ENCODE assay signal across 8 cellular contexts in genomic region chr1:151398691-151399065, GRCh38. TPM values are rescaled to one million over a fixed set of nuclear protein-coding genes. Genes with fewer than 3 reads are reported as not detected.
DNase-seq lines count a peak whose midpoint lies in the region; ATAC-seq and TF ChIP-seq lines count a peak whose summit lies in the region.

No MANE protein-coding gene starts in this region.

- in situ Hi-C loops in GM13976 (cut with MboI; ENCODE audit: low sequenced_read_pairs, unreplicated experiment) = no loop called here

- peak overlapping the region; percentile 13; the same call in 1 of the 2 replicates for H3K4me3 ChIP-seq in AG10803 (ENCODE audit: low read length)
- peak overlapping the region; percentile 99 for H3K4me3 ChIP-seq in Jurkat, Clone E6-1 (ENCODE audit: low read length)

- H3K4me3 Mint-ChIP-seq in activated naive CD8-positive, alpha-beta T cell treated with anti-CD3 and anti-CD28 coated beads, Interleukin-2, amount 50 U/mL, for 24 hours = peak overlapping the region; percentile 90
- peak overlapping the region; percentile 89 to 100 (median 98) for H3K4me3 Mint-ChIP-seq in naive B cell

- TF ChIP-seq CTCF in AG10803 (conservative IDR thresholded peaks at IDR 0.05; ENCODE audit: low read length) (no peak), GM13976 (IDR thresholded peaks at IDR 0.05; ENCODE audit: borderline replicate concordance, control extremely low read depth, extremely low read depth, insufficient read depth, missing control alignments) (no peak)

- H3K27me3 Mint-ChIP-seq in activated naive CD8-positive, alpha-beta T cell treated with anti-CD3 and anti-CD28 coated beads, Interleukin-2, amount 50 U/mL, for 24 hours = no peaks in the 10 kb centered on the region
- H3K27me3 Mint-ChIP-seq in naive B cell = no peaks in the 10 kb centered on the region

- no peak for ATAC-seq in activated naive CD8-positive, alpha-beta T cell treated with anti-CD3 and anti-CD28 coated beads, Interleukin-2, amount 50 U/mL, for 24 hours
- ATAC-seq in naive B cell (ENCODE audit: low read depth in 2 of 2) (no peak), GM21786 (IDR thresholded peaks at IDR 0.05; ENCODE audit: unreplicated experiment) (no peak)

- H3K36me3 Mint-ChIP-seq in activated naive CD8-positive, alpha-beta T cell treated with anti-CD3 and anti-CD28 coated beads, Interleukin-2, amount 50 U/mL, for 24 hours (ENCODE audit: low read depth) = peaks cover 39% of the 10 kb centered on the region
- H3K36me3 Mint-ChIP-seq in naive B cell = peaks cover 6 to 8% of the 10 kb centered on the region in 2 donors

- no peaks in the 10 kb centered on the region for H3K9me3 Mint-ChIP-seq in activated naive CD8-positive, alpha-beta T cell treated with anti-CD3 and anti-CD28 coated beads, Interleukin-2, amount 50 U/mL, for 24 hours
- H3K9me3 Mint-ChIP-seq in naive B cell = no peaks in the 10 kb centered on the region

- DNase-seq in AG10803 (ENCODE audit: low read depth) (no peak), naive B cell (no peak), DMS114 treated with DMSO at 0.1 percent for 48 hours (lab: John Stamatoyannopoulos, UW; ENCODE audit: unreplicated experiment) (no peak), GM13976 (ENCODE audit: low spot score) (no peak), UCSD-AML1 (lab: John Stamatoyannopoulos, UW; ENCODE audit: unreplicated experiment) (no peak)
- peak; percentile 73 for DNase-seq in Jurkat, Clone E6-1 (ENCODE audit: low read depth, low spot score)
- no peak for DNase-seq in activated naive CD8-positive, alpha-beta T cell treated with anti-CD3 and anti-CD28 coated beads, Interleukin-2, amount 50 U/mL, for 24 hours

- H3K27ac Mint-ChIP-seq in activated naive CD8-positive, alpha-beta T cell treated with anti-CD3 and anti-CD28 coated beads, Interleukin-2, amount 50 U/mL, for 24 hours = peak overlapping the region; percentile 97
- peak overlapping the region in 5 of 6 donors; percentile 98 to 100 (median 99) for H3K27ac Mint-ChIP-seq in naive B cell

- H3K4me1 Mint-ChIP-seq in activated naive CD8-positive, alpha-beta T cell treated with anti-CD3 and anti-CD28 coated beads, Interleukin-2, amount 50 U/mL, for 24 hours = peaks cover 35% of the 10 kb centered on the region
- H3K4me1 Mint-ChIP-seq in naive B cell = peaks cover 17 to 22% (median 20%) of the 10 kb centered on the region in 3 donors

RNA-seq across cellular contexts. Expression of gene PSMB4, which starts 0.7 kb away (rescaled TPM):
- 478 TPM for polyA plus RNA-seq in Jurkat, Clone E6-1 (2012; ENCODE audit: insufficient read depth, insufficient read length)
- 10 to 100 TPM; 50.2 to 79.3 (median 57.7) TPM for polyA plus RNA-seq in naive B cell (ENCODE audit: low read depth in 6 of 6)

RNA-seq across cellular contexts. Expression of gene SELENBP1, which starts 26.2 kb away (rescaled TPM):
- polyA plus RNA-seq in Jurkat, Clone E6-1 (2012; ENCODE audit: insufficient read depth, insufficient read length) = not detected
- under 1 TPM in 2 of 6 donors, not detected in 4; 0.20 to 0.53 TPM for polyA plus RNA-seq in naive B cell (ENCODE audit: low read depth in 6 of 6)

RNA-seq across cellular contexts. Expression of gene RFX5, which starts 51.6 kb away (rescaled TPM):
- 104 TPM for polyA plus RNA-seq in Jurkat, Clone E6-1 (2012; ENCODE audit: insufficient read depth, insufficient read length)
- 100 to 1,000 TPM; 113 to 139 (median 130) TPM for polyA plus RNA-seq in naive B cell (ENCODE audit: low read depth in 6 of 6)
